In genomic region chr12:32765906-32766305, GRCh38 we compare ENCODE assay signal across 26 cellular contexts. TPM values are rescaled to one million over a fixed set of nuclear protein-coding genes. Genes with fewer than 3 reads are reported as not detected.
DNase-seq lines count a peak whose midpoint lies in the region; FAIRE-seq lines count a peak whose summit lies in the region.
"Had no signal": no experiment of that assay in that cellular context is flagged by ENCODE, and none has a peak within 500 bp of the region (broad histone marks: within the 10 kb centered on the region; RNA-seq: fewer than 3 reads in every experiment).

No MANE protein-coding gene starts in this region.

- no peak for FAIRE-seq in RCC 7860 (lab: Jason Lieb, UNC)
- FAIRE-seq: endothelial cell of umbilical vein had no signal

- DNase-seq in H4 (ENCODE audit: low spot score) (peak; percentile 74), NCI-H146 (lab: John Stamatoyannopoulos, UW) (peak; percentile 8), NCI-H526 (lab: John Stamatoyannopoulos, UW) (peak; percentile 81 to 86), fibroblast of peridontal ligament (ENCODE audit: extremely low read depth) (peak; percentile 18), RCC 7860 (ENCODE audit: low spot score) (no peak), NCI-H1930 (lab: John Stamatoyannopoulos, UW) (no peak), NCI-H2029 (lab: John Stamatoyannopoulos, UW) (no peak), kidney glomerular epithelial cell (lab: John Stamatoyannopoulos, UW) (no peak)
- DNase-seq: activated CD4-positive, alpha-beta memory T cell treated with anti-CD3 and anti-CD28 coated beads, Interleukin-2, amount 10 ng/mL, durations not matched to agents 7 days and 5 days; activated effector memory CD4-positive, alpha-beta T cell treated with anti-CD3 and anti-CD28 coated beads, Interleukin-2, amount 50 U/mL, for 16 hours; CD4-positive, CD25-positive, alpha-beta regulatory T cell; cortex of kidney; foreskin keratinocyte; GF-D8; immature natural killer cell; left ventricle myocardium inferior; NCI-H1436 treated with DMSO at 0.1 percent for 48 hours; NCI-H510A treated with DMSO at 0.1 percent for 48 hours; OCI-M1; ovary; right cardiac atrium; SHP77; stomach; T1000; transverse colon had no signal

RNA-seq across cellular contexts. Expression of gene YARS2, which starts 10.2 kb away (rescaled TPM):
- total RNA-seq in H4 (2014; rRNA removed; shearing (Covaris generic)) = 57.4 and 59.4 TPM in 2 replicates

Comparison
In these comparisons a context has a peak if more than half of its experiments do, and no peak if none do; other contexts are left out.
1. DNase-seq: peak in H4 (single experiment), NCI-H146 (single experiment), NCI-H526 (2 of 2) and fibroblast of peridontal ligament (single experiment); none in RCC 7860 (single experiment), NCI-H1930 (0 of 2), NCI-H2029 (single experiment) and kidney glomerular epithelial cell (single experiment).